10 cellular contexts compared by ENCODE assay signal in genomic region chr20:45781391-45781931, GRCh38. TPM values are rescaled to one million over a fixed set of nuclear protein-coding genes. Genes with fewer than 3 reads are reported as not detected.
DNase-seq lines count a peak whose midpoint lies in the region; ATAC-seq and TF ChIP-seq lines count a peak whose summit lies in the region.
"Had no signal": no experiment of that assay in that cellular context is flagged by ENCODE, and none has a peak within 500 bp of the region (broad histone marks: within the 10 kb centered on the region; RNA-seq: fewer than 3 reads in every experiment).

No MANE protein-coding gene starts in this region.

- no peak for ATAC-seq in stimulated activated memory B cell treated with anti-CD40 and anti-IgM and Interleukin-4, amounts not matched to agents 10 μg/mL and 1 μg/mL and 100 μg/mL, for 72 hours
- ATAC-seq in HG02642 (IDR thresholded peaks at IDR 0.05; ENCODE audit: poor library complexity, unreplicated experiment), result no peak

- H3K27ac ChIP-seq in SJCRH30, result peak overlapping the region; percentile 16

- H3K27me3 ChIP-seq in SJCRH30 (peaks cover 5% of the 10 kb centered on the region), skeletal muscle satellite cell (ENCODE audit: control insufficient read depth, insufficient read depth, low read length) (no peaks in the 10 kb centered on the region)

- no peak overlapping the region for H3K4me3 Mint-ChIP-seq in type B pancreatic cell
- H3K4me3 Mint-ChIP-seq in stimulated activated memory B cell treated with anti-CD40 and anti-IgM and Interleukin-4, amounts not matched to agents 10 μg/mL and 1 μg/mL and 100 μg/mL, for 72 hours, result no peak overlapping the region
- H3K4me3 Mint-ChIP-seq: activated naive CD4-positive, alpha-beta T cell treated with anti-CD3 and anti-CD28 coated beads for 36 hours had no signal

- H3K9ac ChIP-seq in skeletal muscle satellite cell (ENCODE audit: low read depth, low read length), result peak overlapping the region; percentile 13

- no peaks in the 10 kb centered on the region for H3K9me3 Mint-ChIP-seq in type B pancreatic cell
- H3K9me3 Mint-ChIP-seq in stimulated activated memory B cell treated with anti-CD40 and anti-IgM and Interleukin-4, amounts not matched to agents 10 μg/mL and 1 μg/mL and 100 μg/mL, for 72 hours, result no peaks in the 10 kb centered on the region
- H3K9me3 Mint-ChIP-seq: activated naive CD4-positive, alpha-beta T cell treated with anti-CD3 and anti-CD28 coated beads for 36 hours had no signal

- no peaks in the 10 kb centered on the region for H3K36me3 Mint-ChIP-seq in type B pancreatic cell
- no peaks in the 10 kb centered on the region for H3K36me3 Mint-ChIP-seq in stimulated activated memory B cell treated with anti-CD40 and anti-IgM and Interleukin-4, amounts not matched to agents 10 μg/mL and 1 μg/mL and 100 μg/mL, for 72 hours

- DNase-seq in GM04503 (ENCODE audit: low read depth) (peak; percentile 76), SJCRH30 (peak; percentile 66 to 84), foreskin fibroblast (peak; percentile 86 to 91), type B pancreatic cell (ENCODE audit: extremely low spot score, unreplicated experiment) (no peak), NOMO-1 (lab: John Stamatoyannopoulos, UW; ENCODE audit: unreplicated experiment in 2 of 2) (no peak)
- DNase-seq: activated naive CD4-positive, alpha-beta T cell treated with anti-CD3 and anti-CD28 coated beads for 36 hours; T-helper 1 cell had no signal

- H3K27ac Mint-ChIP-seq in type B pancreatic cell, result no peak overlapping the region
- no peak overlapping the region for H3K27ac Mint-ChIP-seq in stimulated activated memory B cell treated with anti-CD40 and anti-IgM and Interleukin-4, amounts not matched to agents 10 μg/mL and 1 μg/mL and 100 μg/mL, for 72 hours
- H3K27ac Mint-ChIP-seq: activated naive CD4-positive, alpha-beta T cell treated with anti-CD3 and anti-CD28 coated beads for 36 hours had no signal

- peaks cover 21% of the 10 kb centered on the region for H3K4me1 Mint-ChIP-seq in type B pancreatic cell (ENCODE audit: unreplicated experiment)
- peaks cover 18% of the 10 kb centered on the region for H3K4me1 Mint-ChIP-seq in stimulated activated memory B cell treated with anti-CD40 and anti-IgM and Interleukin-4, amounts not matched to agents 10 μg/mL and 1 μg/mL and 100 μg/mL, for 72 hours

- peaks cover 4% of the 10 kb centered on the region for H3K27me3 Mint-ChIP-seq in type B pancreatic cell
- H3K27me3 Mint-ChIP-seq in stimulated activated memory B cell treated with anti-CD40 and anti-IgM and Interleukin-4, amounts not matched to agents 10 μg/mL and 1 μg/mL and 100 μg/mL, for 72 hours, result no peaks in the 10 kb centered on the region

- H3K4me2 ChIP-seq in skeletal muscle satellite cell (ENCODE audit: low read length), result peak overlapping the region; percentile 63

- H3K4me1 ChIP-seq in SJCRH30, result peaks cover 52% of the 10 kb centered on the region
- peaks cover 57% of the 10 kb centered on the region for H3K4me1 ChIP-seq in skeletal muscle satellite cell (ENCODE audit: control insufficient read depth, insufficient read depth, low read length)

- no peaks in the 10 kb centered on the region for H3K36me3 ChIP-seq in SJCRH30
- no peaks in the 10 kb centered on the region for H3K36me3 ChIP-seq in skeletal muscle satellite cell (ENCODE audit: insufficient read depth, low read length)

- no peak for TF ChIP-seq CTCF in foreskin fibroblast (IDR thresholded peaks at IDR 0.05; ENCODE audit: low read depth, low read length)
- no peak for TF ChIP-seq CTCF in type B pancreatic cell (conservative IDR thresholded peaks at IDR 0.05)

- no peaks in the 10 kb centered on the region for H3K9me3 ChIP-seq in SJCRH30 (replicated peaks)
- no peaks in the 10 kb centered on the region for H3K9me3 ChIP-seq in skeletal muscle satellite cell (replicated peaks; ENCODE audit: low read length)

- H3K4me3 ChIP-seq in SJCRH30 (no peak overlapping the region), foreskin fibroblast (ENCODE audit: low read depth in 1 of 2, low read length in 2 of 2) (no peak overlapping the region), skeletal muscle satellite cell (ENCODE audit: low read length) (peak overlapping the region; percentile 40)

RNA-seq across cellular contexts. Expression of gene WFDC3, which starts 10.2 kb away (rescaled TPM):
- total RNA-seq in SJCRH30 (2014; rRNA removed; shearing (Covaris generic)), result 0.12 and 0.73 TPM in 2 replicates
- 0.44 and 1.3 TPM in 2 replicates for total RNA-seq in skeletal muscle satellite cell (2012; rRNA removed)
- total RNA-seq in type B pancreatic cell (ENCODE audit: low replicate concordance), result not detected in 2 replicates
- total RNA-seq: activated naive CD4-positive, alpha-beta T cell treated with anti-CD3 and anti-CD28 coated beads for 36 hours had no signal

RNA-seq across cellular contexts. Expression of gene DNTTIP1, which starts 10.3 kb away (rescaled TPM):
- total RNA-seq in SJCRH30 (2014; rRNA removed; shearing (Covaris generic)), result 54.8 and 59.1 TPM in 2 replicates
- 14.2 and 17.3 TPM in 2 replicates for total RNA-seq in skeletal muscle satellite cell (2012; rRNA removed)
- 26.5 and 32.9 TPM in 2 replicates for total RNA-seq in type B pancreatic cell (ENCODE audit: low replicate concordance)

RNA-seq across cellular contexts. Expression of gene UBE2C, which starts 31.0 kb away (rescaled TPM):
- total RNA-seq in SJCRH30 (2014; rRNA removed; shearing (Covaris generic)), result 612 and 615 TPM in 2 replicates
- total RNA-seq in skeletal muscle satellite cell (2012; rRNA removed), result 15.7 and 30.6 TPM in 2 replicates
- 46.4 and 136 TPM in 2 replicates for total RNA-seq in type B pancreatic cell (ENCODE audit: low replicate concordance)

RNA-seq across cellular contexts. Expression of gene TNNC2, which starts 45.7 kb away (rescaled TPM):
- total RNA-seq in SJCRH30 (2014; rRNA removed; shearing (Covaris generic)), result 0.73 and 0.75 TPM in 2 replicates
- 6.8 TPM in 1 of 2 replicates, not detected in the other for total RNA-seq in skeletal muscle satellite cell (2012; rRNA removed)
- 2.1 TPM in 1 of 2 replicates, not detected in the other for total RNA-seq in type B pancreatic cell (ENCODE audit: low replicate concordance)
- total RNA-seq: activated naive CD4-positive, alpha-beta T cell treated with anti-CD3 and anti-CD28 coated beads for 36 hours had no signal

RNA-seq across cellular contexts. Expression of gene SNX21, which starts 52.1 kb away (rescaled TPM):
- 17.1 and 18.3 TPM in 2 replicates for total RNA-seq in SJCRH30 (2014; rRNA removed; shearing (Covaris generic))
- 56.0 and 70.3 TPM in 2 replicates for total RNA-seq in skeletal muscle satellite cell (2012; rRNA removed)
- total RNA-seq in type B pancreatic cell (ENCODE audit: low replicate concordance), result 12.2 and 16.4 TPM in 2 replicates

Comparison
In these comparisons a context has a peak if more than half of its experiments do, and no peak if none do; other contexts are left out.
1. DNase-seq: peak in GM04503 (single experiment), SJCRH30 (2 of 2) and foreskin fibroblast (2 of 2); none in type B pancreatic cell (single experiment) and NOMO-1 (0 of 2).